Comparison of ENCODE assay signal across 8 cellular contexts in genomic region chr6:131920656-131921055, GRCh38.
"Had no signal": no experiment of that assay in that cellular context is flagged by ENCODE, and none has a peak within 500 bp of the region (broad histone marks: within the 10 kb centered on the region; RNA-seq: fewer than 3 reads in every experiment).

No MANE protein-coding gene starts in this region.

- DNase-seq: GDM1, GF-D8 had no signal

- FAIRE-seq: G401.6, GM12878, GM12891, GM12892, GM18507, GM19239 had no signal

- H3K4me3 ChIP-seq: GM12878 had no signal

- ATAC-seq: GM12878 had no signal
